In genomic region chr14:99879401-99880295, GRCh38 we compare ENCODE assay signal across 11 cellular contexts.
DNase-seq lines count a peak whose midpoint lies in the region; ATAC-seq, FAIRE-seq and TF ChIP-seq lines count a peak whose summit lies in the region.
"Had no signal": no experiment of that assay in that cellular context is flagged by ENCODE, and none has a peak within 500 bp of the region (broad histone marks: within the 10 kb centered on the region; RNA-seq: fewer than 3 reads in every experiment).

No MANE protein-coding gene starts in this region.

- no peak overlapping the region for H3K4me3 ChIP-seq in choroid plexus epithelial cell (ENCODE audit: low read depth, low read length)
- no peak overlapping the region for H3K4me3 ChIP-seq in left lung

- no peak overlapping the region for H3K4me3 Mint-ChIP-seq in activated T-helper 2 cell treated with anti-CD3 and anti-CD28 coated beads, Interferon-gamma antibody, Interleukin-2, Interleukin-4, amounts not matched to agents 10 μg/mL and 5 μg/mL and 100 μg/mL, durations not matched to agents 14 hours and 24 hours and 36 hours (ENCODE audit: low read depth)

- H3K9me3 Mint-ChIP-seq in activated T-helper 2 cell treated with anti-CD3 and anti-CD28 coated beads, Interferon-gamma antibody, Interleukin-2, Interleukin-4, amounts not matched to agents 10 μg/mL and 5 μg/mL and 100 μg/mL, durations not matched to agents 14 hours and 24 hours and 36 hours = no peaks in the 10 kb centered on the region

- H3K27ac ChIP-seq in left lung = peak overlapping the region in 1 of 2 donors; percentile 55

- TF ChIP-seq CTCF in choroid plexus epithelial cell (conservative IDR thresholded peaks at IDR 0.05; ENCODE audit: low read depth, low read length) (no peak), left lung (IDR thresholded peaks at IDR 0.05) (no peak)

- no peaks in the 10 kb centered on the region for H3K36me3 Mint-ChIP-seq in activated T-helper 2 cell treated with anti-CD3 and anti-CD28 coated beads, Interferon-gamma antibody, Interleukin-2, Interleukin-4, amounts not matched to agents 10 μg/mL and 5 μg/mL and 100 μg/mL, durations not matched to agents 14 hours and 24 hours and 36 hours (ENCODE audit: low read depth)

- H3K27me3 Mint-ChIP-seq in activated T-helper 2 cell treated with anti-CD3 and anti-CD28 coated beads, Interferon-gamma antibody, Interleukin-2, Interleukin-4, amounts not matched to agents 10 μg/mL and 5 μg/mL and 100 μg/mL, durations not matched to agents 14 hours and 24 hours and 36 hours (ENCODE audit: low read depth) = peaks cover 8% of the 10 kb centered on the region

- no peaks in the 10 kb centered on the region for H3K9me3 ChIP-seq in left lung

- ATAC-seq in left lung (peak; percentile 66), GM18511 (IDR thresholded peaks at IDR 0.05; ENCODE audit: unreplicated experiment) (no peak)

- H3K36me3 ChIP-seq in left lung = no peaks in the 10 kb centered on the region

- H3K4me1 ChIP-seq in left lung = no peaks in the 10 kb centered on the region

- FAIRE-seq in urothelium cell line (lab: Jason Lieb, UNC) = no peak

- intact Hi-C loops in left lung (cut with DNase I) = no loop called here
- intact Hi-C loops in activated T-helper 2 cell treated with anti-CD3 and anti-CD28 coated beads, Interferon-gamma antibody, Interleukin-2, Interleukin-4, amounts not matched to agents 10 μg/mL and 5 μg/mL and 100 μg/mL, durations not matched to agents 14 hours and 24 hours and 36 hours (cut with micrococcal nuclease) = no loop called here

- H3K27me3 ChIP-seq in left lung = no peaks in the 10 kb centered on the region

- DNase-seq in A172 (ENCODE audit: low spot score) = peak; percentile 40
- DNase-seq in HT1080 (ENCODE audit: low read depth) = peak; percentile 62
- DNase-seq in choroid plexus epithelial cell (ENCODE audit: low read depth) = peak; percentile 31
- DNase-seq in left lung = no peak
- no peak for DNase-seq in activated gamma-delta T cell treated with Interleukin-2 at 50 U/mL for 16 hours
- DNase-seq in urothelium cell line (ENCODE audit: low spot score) = no peak
- no peak for DNase-seq in activated T-helper 2 cell treated with anti-CD3 and anti-CD28 coated beads, Interferon-gamma antibody, Interleukin-2, Interleukin-4, amounts not matched to agents 10 μg/mL and 5 μg/mL and 100 μg/mL, durations not matched to agents 14 hours and 24 hours and 36 hours (ENCODE audit: low spot score)
- DNase-seq: AML-193; occipital lobe; stimulated activated CD8-positive, alpha-beta memory T cell treated with anti-CD3 and anti-CD28 coated beads, Interleukin-4, amount 100 ng/mL, for 48 hours had no signal

- no peaks in the 10 kb centered on the region for H3K4me1 Mint-ChIP-seq in activated T-helper 2 cell treated with anti-CD3 and anti-CD28 coated beads, Interferon-gamma antibody, Interleukin-2, Interleukin-4, amounts not matched to agents 10 μg/mL and 5 μg/mL and 100 μg/mL, durations not matched to agents 14 hours and 24 hours and 36 hours (ENCODE audit: low read depth)

- H3K27ac Mint-ChIP-seq in activated T-helper 2 cell treated with anti-CD3 and anti-CD28 coated beads, Interferon-gamma antibody, Interleukin-2, Interleukin-4, amounts not matched to agents 10 μg/mL and 5 μg/mL and 100 μg/mL, durations not matched to agents 14 hours and 24 hours and 36 hours = no peak overlapping the region

Comparison
In these comparisons a context has a peak if more than half of its experiments do, and no peak if none do; other contexts are left out.
1. DNase-seq: peak in A172 (single experiment), HT1080 (single experiment) and choroid plexus epithelial cell (single experiment); none in left lung (0 of 2), activated gamma-delta T cell treated with Interleukin-2 at 50 U/mL for 16 hours (single experiment), urothelium cell line (single experiment) and activated T-helper 2 cell treated with anti-CD3 and anti-CD28 coated beads, Interferon-gamma antibody, Interleukin-2, Interleukin-4, amounts not matched to agents 10 μg/mL and 5 μg/mL and 100 μg/mL, durations not matched to agents 14 hours and 24 hours and 36 hours (single experiment).